22 cellular contexts compared by ENCODE assay signal in genomic region chr6:167499161-167499660, GRCh38.
DNase-seq lines count a peak whose midpoint lies in the region; ATAC-seq, FAIRE-seq and TF ChIP-seq lines count a peak whose summit lies in the region.
"Had no signal": no experiment of that assay in that cellular context is flagged by ENCODE, and none has a peak within 500 bp of the region (broad histone marks: within the 10 kb centered on the region; RNA-seq: fewer than 3 reads in every experiment).

No MANE protein-coding gene starts in this region.

- H3K27me3 ChIP-seq in Peyer's patch (no peaks in the 10 kb centered on the region), right lobe of liver (no peaks in the 10 kb centered on the region), small intestine (ENCODE audit: control insufficient read depth in 2 of 2, insufficient read depth in 2 of 2, low read length in 2 of 2) (no peaks in the 10 kb centered on the region)
- H3K27me3 ChIP-seq: BLaER1 had no signal

- DNase-seq in Peyer's patch (peak in 2 of 3 donors; percentile 79 to 81), right lobe of liver (peak; percentile 51 to 78 (median 70)), small intestine (peak; percentile 94), NCI-H1092 treated with DMSO at 0.1 percent for 48 hours (lab: John Stamatoyannopoulos, UW) (no peak), foreskin melanocyte (no peak)
- DNase-seq: CD4-positive, CD25-positive, alpha-beta regulatory T cell; HFFc6; NCI-H1092; NCI-H1436; NCI-H187 treated with DMSO at 0.1 percent for 48 hours; NCI-H524; NCI-H748 treated with DMSO at 0.1 percent for 48 hours; SHP77 had no signal

- no peaks in the 10 kb centered on the region for H3K9me3 ChIP-seq in Peyer's patch
- no peaks in the 10 kb centered on the region for H3K9me3 ChIP-seq in right lobe of liver
- no peaks in the 10 kb centered on the region for H3K9me3 ChIP-seq in small intestine (ENCODE audit: control insufficient read depth, low read depth)
- H3K9me3 ChIP-seq: HAP-1 had no signal

- ATAC-seq in esophagus mucosa = peak; percentile 84
- ATAC-seq in right lobe of liver = peak; percentile 44 to 68 (median 48)
- no peak for ATAC-seq in HG02623 (IDR thresholded peaks at IDR 0.05; ENCODE audit: unreplicated experiment)
- ATAC-seq: GM23338 had no signal

- WGBS in right lobe of liver (ENCODE audit: insufficient coverage, low coverage, low lambda C conversion rate, missing lambda C conversion rate) = 31% methylated on average over 7 of the region's 7 CpGs
- 12 to 57% (median 45%) methylated on average over 7 of the region's 7 CpGs for WGBS in small intestine, 3 donors

- TF ChIP-seq CTCF in Peyer's patch (IDR thresholded peaks at IDR 0.05) (no peak), right lobe of liver (IDR thresholded peaks at IDR 0.05) (no peak)

- TF ChIP-seq POLR2A in Peyer's patch (IDR thresholded peaks at IDR 0.05) = peak; percentile 48 to 66
- TF ChIP-seq POLR2A in right lobe of liver (IDR thresholded peaks at IDR 0.05) = peak; percentile 19

- H3K4me3 ChIP-seq in Peyer's patch (no peak overlapping the region), right lobe of liver (peak overlapping the region in 1 of 3 donors; percentile 40), small intestine (ENCODE audit: low read depth in 1 of 2, low read length in 2 of 2) (no peak overlapping the region)
- H3K4me3 ChIP-seq: BLaER1, GM23338, HAP-1 had no signal

- H3K4me1 ChIP-seq in Peyer's patch (peaks cover 0 to 22% (median 3%) of the 10 kb centered on the region in 4 donors), right lobe of liver (peaks cover 0 to 63% (median 24%) of the 10 kb centered on the region in 4 donors), small intestine (ENCODE audit: control insufficient read depth in 2 of 2, insufficient read depth in 1 of 2, low read depth in 1 of 2, low read length in 1 of 2) (peaks cover 0 to 6% of the 10 kb centered on the region in 2 donors)

- no peak for FAIRE-seq in small intestine (lab: Jason Lieb, UNC)
- FAIRE-seq: A204.1, D721Med, GM18507 had no signal

- H3K36me3 ChIP-seq in Peyer's patch (no peaks in the 10 kb centered on the region), right lobe of liver (no peaks in the 10 kb centered on the region), small intestine (ENCODE audit: control insufficient read depth in 2 of 2, insufficient read depth in 2 of 2, low read length in 2 of 2) (no peaks in the 10 kb centered on the region)
- H3K36me3 ChIP-seq: BLaER1, HAP-1 had no signal

- intact Hi-C loops in right lobe of liver (cut with DNase I) = no loop called here

- H3K27ac ChIP-seq in Peyer's patch (peak overlapping the region in 3 of 4 donors; percentile 73 to 93 (median 84)), right lobe of liver (peak overlapping the region; percentile 63 to 93 (median 91)), small intestine (ENCODE audit: low read depth in 1 of 2, low read length in 1 of 2) (peak overlapping the region; percentile 55 to 90)
- H3K27ac ChIP-seq: BLaER1, RWPE1 had no signal

Comparison
In these comparisons a context has a peak if more than half of its experiments do, and no peak if none do; other contexts are left out.
1. DNase-seq: peak in Peyer's patch (2 of 3), right lobe of liver (3 of 3) and small intestine (single experiment); none in NCI-H1092 treated with DMSO at 0.1 percent for 48 hours (single experiment) and foreskin melanocyte (single experiment).
2. Peak in every context shown above with its lines, with median percentiles within 50 percentile points of each other: H3K27ac ChIP-seq.